In genomic region chr16:72728516-72728915, GRCh38 we compare ENCODE assay signal across 11 cellular contexts.
"Had no signal": no experiment of that assay in that cellular context is flagged by ENCODE, and none has a peak within 500 bp of the region (broad histone marks: within the 10 kb centered on the region; RNA-seq: fewer than 3 reads in every experiment).

No MANE protein-coding gene starts in this region.

- H3K9ac ChIP-seq: GM23248 had no signal

- H3K36me3 ChIP-seq: HAP-1 had no signal

- DNase-seq: GM23248, GOT3, H7, H9, HCEC 1CT, HFFc6 had no signal

- FAIRE-seq: H1, H54 had no signal

- ATAC-seq: GM23338, HCT116 had no signal

- H3K4me3 ChIP-seq: GM23248, GM23338, HAP-1 had no signal

- H3K27ac ChIP-seq: GM23248 had no signal
